ENCODE assay signal across 13 cellular contexts in the genomic region with DNA sequence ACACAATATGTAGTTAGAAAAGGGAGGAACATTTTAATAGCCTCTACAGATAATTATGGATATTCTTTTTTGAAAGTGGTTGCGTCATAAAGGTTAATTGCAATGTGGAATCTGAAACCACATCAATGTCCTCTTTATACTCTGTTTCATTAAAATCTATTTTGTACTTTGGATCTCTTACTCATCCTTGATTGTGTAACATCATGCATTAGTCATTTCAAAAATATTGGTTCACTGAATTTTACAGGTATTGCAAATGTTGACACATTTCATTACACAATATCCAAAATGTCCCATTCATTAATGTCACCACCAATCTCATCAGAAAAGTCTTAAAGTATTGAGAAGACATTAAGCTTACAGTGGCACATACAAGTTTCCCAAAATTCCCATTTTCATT.
DNase-seq lines count a peak whose midpoint lies in the region; TF ChIP-seq lines count a peak whose summit lies in the region.
"Had no signal": no experiment of that assay in that cellular context is flagged by ENCODE, and none has a peak within 500 bp of the region (broad histone marks: within the 10 kb centered on the region; RNA-seq: fewer than 3 reads in every experiment).

No MANE protein-coding gene starts in this region.

- H3K27ac ChIP-seq in mammary epithelial cell (ENCODE audit: insufficient read depth, low read depth, low read length): peak overlapping the region; percentile 19
- H3K27ac ChIP-seq: thyroid gland had no signal

- no peak overlapping the region for H2AFZ ChIP-seq in mammary epithelial cell (ENCODE audit: low read depth, low read length)

- TF ChIP-seq CTCF in mammary epithelial cell (conservative IDR thresholded peaks at IDR 0.05 in 1 of 2, IDR thresholded peaks at IDR 0.05 in 1 of 2; ENCODE audit: extremely low read depth in 1 of 2, insufficient read depth in 1 of 2, low read depth in 1 of 2, low read length in 2 of 2): no peak

- dilution Hi-C loops in mammary epithelial cell (cut with HindIII; ENCODE audit: low sequenced_read_pairs): no loop called here

- no peak overlapping the region for H3K9ac ChIP-seq in mammary epithelial cell (ENCODE audit: insufficient read depth, low read length)

- H3K4me2 ChIP-seq in mammary epithelial cell (ENCODE audit: insufficient read depth, low read depth, low read length): no peak overlapping the region

- no peaks in the 10 kb centered on the region for H3K79me2 ChIP-seq in mammary epithelial cell (ENCODE audit: insufficient read depth, low read length)

- no peak overlapping the region for H3K4me3 ChIP-seq in mammary epithelial cell (replicated peaks in 1 of 3; ENCODE audit: insufficient read depth in 1 of 3, low read depth in 2 of 3, low read length in 3 of 3)
- H3K4me3 ChIP-seq: thyroid gland had no signal

- H3K4me1 ChIP-seq in mammary epithelial cell (ENCODE audit: insufficient read depth, low read length): peaks cover 12% of the 10 kb centered on the region
- H3K4me1 ChIP-seq: thyroid gland had no signal

- intact Hi-C loops in mammary epithelial cell (cut with micrococcal nuclease): loop anchor here (2.0 kb wide), 1 partner anchor 62 kb away; the partner anchor contains the start of gene USP9X

- BruUV-seq in mammary epithelial cell (replicated peaks; lab: Mats Ljungman, UMichigan): TSS peak; percentile 97

- CTCF ChIA-PET in mammary epithelial cell (lab: Charles Lee; ENCODE audit: low non-redundant PET): no interaction called here

- DNase-seq in HCEC 1CT (peak; percentile 62), NOMO-1 treated with DMSO at 0.1 percent for 48 hours (lab: John Stamatoyannopoulos, UW; ENCODE audit: unreplicated experiment) (peak; percentile 74), mammary epithelial cell (peak; percentile 85), kidney tubule cell (ENCODE audit: low spot score) (peak; percentile 56), NCI-H2227 (lab: John Stamatoyannopoulos, UW; ENCODE audit: unreplicated experiment) (no peak), HPDE6-E6E7 (ENCODE audit: extremely low spot score) (no peak), G401 (ENCODE audit: low spot score) (no peak)
- DNase-seq in activated CD4-positive, alpha-beta T cell treated with anti-CD3 and anti-CD28 coated beads for 1 hour: no peak
- DNase-seq: CD4-positive, alpha-beta memory T cell; head of caudate nucleus; NCI-H2107; occipital lobe; thyroid gland had no signal

- 0% methylated on average over 1 of the region's 1 CpG for WGBS in mammary epithelial cell (ENCODE audit: low coverage, missing lambda C conversion rate)

- no peaks in the 10 kb centered on the region for H4K20me1 ChIP-seq in mammary epithelial cell (ENCODE audit: insufficient read depth, low read length)

- in situ Hi-C loops in mammary epithelial cell (cut with MboI; ENCODE audit: low sequenced_read_pairs in 2 of 2) (loop anchor here in 1 of 2 donors (10.0 kb wide), 1 partner anchor 62 kb away; the partner anchor contains the start of gene USP9X), G401 (cut with HindIII; ENCODE audit: low sequenced_read_pairs) (no loop called here)

- H3K27me3 ChIP-seq in mammary epithelial cell (ENCODE audit: insufficient read depth, low read length): no peaks in the 10 kb centered on the region
- H3K27me3 ChIP-seq: thyroid gland had no signal

- H3K36me3 ChIP-seq in mammary epithelial cell (ENCODE audit: insufficient read depth, low read length): no peaks in the 10 kb centered on the region
- H3K36me3 ChIP-seq: thyroid gland had no signal

- H3K9me3 ChIP-seq in mammary epithelial cell (replicated peaks; ENCODE audit: insufficient read depth, low read length): no peaks in the 10 kb centered on the region
- H3K9me3 ChIP-seq: thyroid gland had no signal

Comparison
In these comparisons a context has a peak if more than half of its experiments do, and no peak if none do; other contexts are left out.
1. DNase-seq: peak in HCEC 1CT (single experiment), NOMO-1 treated with DMSO at 0.1 percent for 48 hours (single experiment), mammary epithelial cell (single experiment) and kidney tubule cell (single experiment); none in activated CD4-positive, alpha-beta T cell treated with anti-CD3 and anti-CD28 coated beads for 1 hour (single experiment), NCI-H2227 (single experiment), HPDE6-E6E7 (single experiment) and G401 (single experiment).